In the genomic region with DNA sequence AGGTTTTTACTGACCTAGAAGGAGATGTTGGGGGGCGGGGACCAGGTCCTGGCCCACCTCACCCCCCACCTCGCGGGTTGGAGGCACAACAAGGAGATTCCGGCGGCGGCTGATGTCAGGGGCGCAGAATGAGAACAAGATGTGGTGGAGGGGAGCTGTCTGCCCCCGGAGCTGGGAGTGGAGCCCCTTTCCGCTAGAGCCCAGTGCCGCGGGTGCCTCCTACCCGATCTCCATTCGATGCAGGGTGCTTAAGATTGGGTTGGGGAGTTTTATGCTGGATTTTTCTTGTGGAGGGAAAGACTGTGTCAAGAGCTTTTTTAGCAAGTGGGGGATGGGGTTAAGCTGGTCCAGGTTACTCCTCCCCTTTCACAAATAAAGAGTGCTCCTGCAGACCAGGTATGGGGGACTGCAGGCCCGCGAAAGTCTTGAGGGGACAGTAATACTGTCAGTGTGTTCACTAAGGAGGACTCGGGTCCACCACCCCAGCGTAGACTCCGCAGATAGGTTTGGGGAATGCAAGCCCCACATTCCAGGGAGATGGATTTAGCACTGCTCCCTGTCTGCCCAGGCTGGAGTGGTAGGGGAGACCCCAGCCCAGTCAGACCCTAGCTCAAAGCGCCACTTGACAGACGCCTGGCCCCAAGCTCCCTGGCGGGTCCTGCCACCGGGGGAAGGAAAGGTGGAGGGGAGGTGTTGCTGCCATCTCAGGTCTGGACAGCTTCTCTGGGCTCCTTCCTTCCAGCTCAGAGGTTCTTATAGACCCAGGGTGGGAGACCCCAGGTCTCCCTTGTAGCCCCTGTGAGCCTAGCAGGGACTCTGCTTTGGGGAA, we compare ENCODE assay signal across 2 cellular contexts.
TF ChIP-seq lines count a peak whose summit lies in the region.

No MANE protein-coding gene starts in this region.

TF ChIP-seq in GM12878, 131 proteins besides CTCF, POLR2A, EP300 and RAD21:
- peak; percentile 72 for TF ChIP-seq SUZ12 (IDR thresholded peaks at IDR 0.05; ENCODE audit: unreplicated experiment)
- TF ChIP-seq, protein P1, sequence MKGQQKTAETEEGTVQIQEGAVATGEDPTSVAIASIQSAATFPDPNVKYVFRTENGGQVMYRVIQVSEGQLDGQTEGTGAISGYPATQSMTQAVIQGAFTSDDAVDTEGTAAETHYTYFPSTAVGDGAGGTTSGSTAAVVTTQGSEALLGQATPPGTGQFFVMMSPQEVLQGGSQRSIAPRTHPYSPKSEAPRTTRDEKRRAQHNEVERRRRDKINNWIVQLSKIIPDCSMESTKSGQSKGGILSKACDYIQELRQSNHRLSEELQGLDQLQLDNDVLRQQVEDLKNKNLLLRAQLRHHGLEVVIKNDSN (IDR thresholded peaks at IDR 0.05; ENCODE audit: borderline replicate concordance, extremely low read length, insufficient read depth, low read depth, low read length): no peak
- TF ChIP-seq, protein P2, sequence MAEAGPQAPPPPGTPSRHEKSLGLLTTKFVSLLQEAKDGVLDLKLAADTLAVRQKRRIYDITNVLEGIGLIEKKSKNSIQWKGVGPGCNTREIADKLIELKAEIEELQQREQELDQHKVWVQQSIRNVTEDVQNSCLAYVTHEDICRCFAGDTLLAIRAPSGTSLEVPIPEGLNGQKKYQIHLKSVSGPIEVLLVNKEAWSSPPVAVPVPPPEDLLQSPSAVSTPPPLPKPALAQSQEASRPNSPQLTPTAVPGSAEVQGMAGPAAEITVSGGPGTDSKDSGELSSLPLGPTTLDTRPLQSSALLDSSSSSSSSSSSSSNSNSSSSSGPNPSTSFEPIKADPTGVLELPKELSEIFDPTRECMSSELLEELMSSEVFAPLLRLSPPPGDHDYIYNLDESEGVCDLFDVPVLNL (IDR thresholded peaks at IDR 0.05; ENCODE audit: low read depth, low read length): no peak

TF ChIP-seq in neural cell, 6 proteins besides CTCF, POLR2A, EP300 and RAD21:
- TF ChIP-seq MXI1 (conservative IDR thresholded peaks at IDR 0.05; ENCODE audit: poor library complexity, severe bottlenecking): no peak
- TF ChIP-seq TAF1 (IDR thresholded peaks at IDR 0.05; ENCODE audit: low read depth): no peak
- no peak for TF ChIP-seq EZH2 (IDR thresholded peaks at IDR 0.05; ENCODE audit: borderline replicate concordance, insufficient read depth, low read length, poor library complexity, severe bottlenecking)
- peak; percentile 24 for TF ChIP-seq POLR2AphosphoS5 (IDR thresholded peaks at IDR 0.05)
- TF ChIP-seq, protein P3, sequence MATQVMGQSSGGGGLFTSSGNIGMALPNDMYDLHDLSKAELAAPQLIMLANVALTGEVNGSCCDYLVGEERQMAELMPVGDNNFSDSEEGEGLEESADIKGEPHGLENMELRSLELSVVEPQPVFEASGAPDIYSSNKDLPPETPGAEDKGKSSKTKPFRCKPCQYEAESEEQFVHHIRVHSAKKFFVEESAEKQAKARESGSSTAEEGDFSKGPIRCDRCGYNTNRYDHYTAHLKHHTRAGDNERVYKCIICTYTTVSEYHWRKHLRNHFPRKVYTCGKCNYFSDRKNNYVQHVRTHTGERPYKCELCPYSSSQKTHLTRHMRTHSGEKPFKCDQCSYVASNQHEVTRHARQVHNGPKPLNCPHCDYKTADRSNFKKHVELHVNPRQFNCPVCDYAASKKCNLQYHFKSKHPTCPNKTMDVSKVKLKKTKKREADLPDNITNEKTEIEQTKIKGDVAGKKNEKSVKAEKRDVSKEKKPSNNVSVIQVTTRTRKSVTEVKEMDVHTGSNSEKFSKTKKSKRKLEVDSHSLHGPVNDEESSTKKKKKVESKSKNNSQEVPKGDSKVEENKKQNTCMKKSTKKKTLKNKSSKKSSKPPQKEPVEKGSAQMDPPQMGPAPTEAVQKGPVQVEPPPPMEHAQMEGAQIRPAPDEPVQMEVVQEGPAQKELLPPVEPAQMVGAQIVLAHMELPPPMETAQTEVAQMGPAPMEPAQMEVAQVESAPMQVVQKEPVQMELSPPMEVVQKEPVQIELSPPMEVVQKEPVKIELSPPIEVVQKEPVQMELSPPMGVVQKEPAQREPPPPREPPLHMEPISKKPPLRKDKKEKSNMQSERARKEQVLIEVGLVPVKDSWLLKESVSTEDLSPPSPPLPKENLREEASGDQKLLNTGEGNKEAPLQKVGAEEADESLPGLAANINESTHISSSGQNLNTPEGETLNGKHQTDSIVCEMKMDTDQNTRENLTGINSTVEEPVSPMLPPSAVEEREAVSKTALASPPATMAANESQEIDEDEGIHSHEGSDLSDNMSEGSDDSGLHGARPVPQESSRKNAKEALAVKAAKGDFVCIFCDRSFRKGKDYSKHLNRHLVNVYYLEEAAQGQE (IDR thresholded peaks at IDR 0.05; ENCODE audit: borderline replicate concordance): peak; percentile 12
